16 cellular contexts compared by ENCODE assay signal in genomic region chr3:43632269-43632733, GRCh38. TPM values are rescaled to one million over a fixed set of nuclear protein-coding genes. Genes with fewer than 3 reads are reported as not detected.
DNase-seq lines count a peak whose midpoint lies in the region; ATAC-seq, FAIRE-seq and TF ChIP-seq lines count a peak whose summit lies in the region.
"Had no signal": no experiment of that assay in that cellular context is flagged by ENCODE, and none has a peak within 500 bp of the region (broad histone marks: within the 10 kb centered on the region; RNA-seq: fewer than 3 reads in every experiment).

No MANE protein-coding gene starts in this region.

- H4K20me1 ChIP-seq in keratinocyte (ENCODE audit: control insufficient read depth, extremely low read depth, insufficient read depth, low read length), result no peaks in the 10 kb centered on the region

- no peak overlapping the region for H3K4me3 Mint-ChIP-seq in immature natural killer cell
- H3K4me3 Mint-ChIP-seq: brain; stimulated activated memory B cell treated with anti-CD40 and anti-IgM and Interleukin-4, amounts not matched to agents 10 μg/mL and 1 μg/mL and 100 μg/mL, for 72 hours had no signal

- no peaks in the 10 kb centered on the region for H3K79me2 ChIP-seq in keratinocyte (ENCODE audit: control insufficient read depth, insufficient read depth, low read length)

- no peaks in the 10 kb centered on the region for H3K9me1 ChIP-seq in keratinocyte (ENCODE audit: control insufficient read depth, extremely low read depth, insufficient read depth, low read length)

- no peak overlapping the region for H2AFZ ChIP-seq in keratinocyte (ENCODE audit: control insufficient read depth, low read length)

- H3K27ac ChIP-seq in keratinocyte (ENCODE audit: control insufficient read depth, insufficient read depth, low read length), result no peak overlapping the region
- H3K27ac ChIP-seq: heart right ventricle had no signal

- dilution Hi-C loops in keratinocyte (cut with MboI; ENCODE audit: extremely low pct_ligation_motif_present, low sequenced_read_pairs), result no loop called here

- no peak overlapping the region for H3K27ac Mint-ChIP-seq in immature natural killer cell
- H3K27ac Mint-ChIP-seq: stimulated activated memory B cell treated with anti-CD40 and anti-IgM and Interleukin-4, amounts not matched to agents 10 μg/mL and 1 μg/mL and 100 μg/mL, for 72 hours had no signal

- H3K9me3 Mint-ChIP-seq in immature natural killer cell, result peaks cover 0 to 5% (median 0%) of the 10 kb centered on the region in 6 donors

- H3K27me3 Mint-ChIP-seq in immature natural killer cell (ENCODE audit: low read depth in 3 of 3), result peaks cover 1 to 23% (median 7%) of the 10 kb centered on the region in 3 donors
- H3K27me3 Mint-ChIP-seq: brain had no signal

- H3K27me3 ChIP-seq in keratinocyte (ENCODE audit: control insufficient read depth, extremely low read depth, insufficient read depth, low read length), result no peaks in the 10 kb centered on the region

- no peak overlapping the region for H3K4me2 ChIP-seq in keratinocyte (ENCODE audit: control insufficient read depth, extremely low read depth, insufficient read depth, low read depth, low read length)

- peak; percentile 76 for DNase-seq in AG08395 (ENCODE audit: low spot score)
- peak; percentile 29 for DNase-seq in HS-5 (ENCODE audit: low read depth)
- peak; percentile 58 for DNase-seq in astrocyte of the hippocampus (ENCODE audit: low read depth, low spot score)
- peak; percentile 45 for DNase-seq in keratinocyte (ENCODE audit: low read depth, low spot score)
- no peak for DNase-seq in stimulated activated naive CD8-positive, alpha-beta T cell treated with anti-CD3 and anti-CD28 coated beads, Interleukin-15, Interleukin-2, amounts not matched to agents 100 U/mL and 50 U/mL, for 24 hours
- DNase-seq in activated effector memory CD4-positive, alpha-beta T cell treated with Interleukin-2 at 50 U/mL for 16 hours, result no peak
- no peak for DNase-seq in cerebellar nuclear complex (lab: John Stamatoyannopoulos, UW)
- DNase-seq in immature natural killer cell, result no peak
- DNase-seq: activated CD8-positive, alpha-beta memory T cell treated with anti-CD3 and anti-CD28 coated beads, Interleukin-2, amount 50 U/mL, for 48 hours; C1 segment of cervical spinal cord; heart right ventricle; MM.1S; T-helper 9 cell had no signal

- peaks cover 0 to 4% of the 10 kb centered on the region in 2 donors for H3K4me1 Mint-ChIP-seq in immature natural killer cell

- no peaks in the 10 kb centered on the region for H3K9me3 ChIP-seq in keratinocyte (ENCODE audit: control insufficient read depth, low read depth, low read length)

- no peaks in the 10 kb centered on the region for H3K36me3 ChIP-seq in keratinocyte (ENCODE audit: control insufficient read depth in 2 of 2, extremely low read depth in 1 of 2, insufficient read depth in 2 of 2, low read length in 2 of 2)
- H3K36me3 ChIP-seq: heart right ventricle had no signal

- ATAC-seq in stimulated activated naive CD8-positive, alpha-beta T cell treated with anti-CD3 and anti-CD28 coated beads, Interleukin-15, Interleukin-2, amounts not matched to agents 100 U/mL and 50 U/mL, for 24 hours, result no peak
- ATAC-seq: GM12878; heart right ventricle; stimulated activated memory B cell treated with anti-CD40 and anti-IgM and Interleukin-4, amounts not matched to agents 10 μg/mL and 1 μg/mL and 100 μg/mL, for 72 hours had no signal

- peak; percentile 49 for FAIRE-seq in keratinocyte (lab: Jason Lieb, UNC)
- FAIRE-seq: GM12878 had no signal

- no peak overlapping the region for H3K4me3 ChIP-seq in keratinocyte (ENCODE audit: control insufficient read depth in 2 of 3, extremely low read depth in 1 of 3, insufficient read depth in 2 of 3, low read depth in 1 of 3, low read length in 3 of 3)
- H3K4me3 ChIP-seq: GM12878, heart right ventricle had no signal

- H3K4me1 ChIP-seq in keratinocyte (ENCODE audit: control insufficient read depth, extremely low read depth, insufficient read depth, low read length), result peaks cover 4% of the 10 kb centered on the region
- H3K4me1 ChIP-seq: heart right ventricle had no signal

- no peaks in the 10 kb centered on the region for H3K36me3 Mint-ChIP-seq in immature natural killer cell
- H3K36me3 Mint-ChIP-seq: brain; stimulated activated memory B cell treated with anti-CD40 and anti-IgM and Interleukin-4, amounts not matched to agents 10 μg/mL and 1 μg/mL and 100 μg/mL, for 72 hours had no signal

- H3K9ac ChIP-seq in keratinocyte (ENCODE audit: control insufficient read depth, extremely low read depth, insufficient read depth, low read length), result no peak overlapping the region

- TF ChIP-seq CTCF in keratinocyte (optimal IDR thresholded peaks at IDR 0.05 in 1 of 3, IDR thresholded peaks at IDR 0.05 in 1 of 3, conservative IDR thresholded peaks at IDR 0.05 in 1 of 3; ENCODE audit: extremely low read depth in 1 of 3, insufficient read depth in 2 of 3, low read length in 3 of 3), result no peak

RNA-seq across cellular contexts. Expression of gene ANO10, which starts 10.5 kb away (rescaled TPM):
- polyA plus RNA-seq in keratinocyte (32.7 to 48.8 TPM (median 37.0 TPM) in 3 replicates), immature natural killer cell (1 to 10 TPM; 8.7 to 9.9 (median 8.8) TPM)
- polyA plus RNA-seq in keratinocyte (2011; ENCODE audit: low read depth), result 109 TPM
- 20.1 and 30.9 TPM in 2 replicates for polyA plus RNA-seq in keratinocyte (2011; cell fraction: cytosol; rRNA removed)
- 53.1 and 58.7 TPM in 2 replicates for polyA plus RNA-seq in keratinocyte (2011; cell fraction: nucleus; rRNA removed)
- 29.4 and 34.6 TPM in 2 replicates for polyA plus RNA-seq in keratinocyte (2012; ENCODE audit: low replicate concordance)
- 23.7 to 51.6 TPM (median 45.6 TPM) in 3 replicates for polyA minus RNA-seq in keratinocyte
- polyA minus RNA-seq in keratinocyte (2011; cell fraction: cytosol; rRNA and poly(A)+ RNA removed), result 24.4 TPM
- 47.3 and 88.8 TPM in 2 replicates for polyA minus RNA-seq in keratinocyte (2011; cell fraction: nucleus; rRNA and poly(A)+ RNA removed)

RNA-seq across cellular contexts. Expression of gene ABHD5, which starts 58.4 kb away (rescaled TPM):
- polyA plus RNA-seq in keratinocyte, result 22.7 to 26.8 TPM (median 22.8 TPM) in 3 replicates
- 37.3 TPM for polyA plus RNA-seq in keratinocyte (2011; ENCODE audit: low read depth)
- 13.1 and 28.1 TPM in 2 replicates for polyA plus RNA-seq in keratinocyte (2011; cell fraction: cytosol; rRNA removed)
- 14.3 and 19.7 TPM in 2 replicates for polyA plus RNA-seq in keratinocyte (2011; cell fraction: nucleus; rRNA removed)
- polyA plus RNA-seq in keratinocyte (2012; ENCODE audit: low replicate concordance), result 16.3 and 57.4 TPM in 2 replicates
- 11.1 to 23.9 TPM (median 22.1 TPM) in 3 replicates for polyA minus RNA-seq in keratinocyte
- 19.8 TPM for polyA minus RNA-seq in keratinocyte (2011; cell fraction: cytosol; rRNA and poly(A)+ RNA removed)
- polyA minus RNA-seq in keratinocyte (2011; cell fraction: nucleus; rRNA and poly(A)+ RNA removed), result 7.1 and 13.7 TPM in 2 replicates
- polyA plus RNA-seq in immature natural killer cell, result 10 to 100 TPM in 2 of 3 donors, 1 to 10 TPM in 1; 5.5 to 18.6 (median 10.0) TPM

Comparison
In these comparisons a context has a peak if more than half of its experiments do, and no peak if none do; other contexts are left out.
1. DNase-seq: peak in AG08395 (single experiment), HS-5 (single experiment), astrocyte of the hippocampus (single experiment) and keratinocyte (single experiment); none in stimulated activated naive CD8-positive, alpha-beta T cell treated with anti-CD3 and anti-CD28 coated beads, Interleukin-15, Interleukin-2, amounts not matched to agents 100 U/mL and 50 U/mL, for 24 hours (single experiment), activated effector memory CD4-positive, alpha-beta T cell treated with Interleukin-2 at 50 U/mL for 16 hours (single experiment), cerebellar nuclear complex (0 of 2) and immature natural killer cell (0 of 3).